Comparison of ENCODE assay signal across 8 cellular contexts in the genomic region with DNA sequence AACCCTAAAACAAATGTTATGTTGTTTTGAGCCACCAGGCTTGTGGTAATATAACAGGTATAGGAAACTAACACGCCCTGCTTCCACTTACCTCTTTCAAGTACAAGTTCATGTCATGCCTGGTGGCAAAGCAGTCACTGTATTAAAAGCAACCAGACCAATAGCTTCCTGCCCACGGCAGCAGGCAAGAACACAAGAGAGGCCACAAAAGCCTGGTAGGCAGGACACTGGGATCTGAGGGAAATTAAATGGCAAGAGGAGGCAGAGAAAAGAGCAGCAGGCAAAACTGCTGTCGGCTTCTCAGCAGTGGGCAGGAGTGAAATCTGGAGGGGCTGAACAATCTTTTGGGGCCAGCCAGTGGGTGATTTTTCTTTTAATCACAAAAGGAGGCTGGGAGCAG. TPM values are rescaled to one million over a fixed set of nuclear protein-coding genes. Genes with fewer than 3 reads are reported as not detected.
DNase-seq lines count a peak whose midpoint lies in the region; ATAC-seq, FAIRE-seq and TF ChIP-seq lines count a peak whose summit lies in the region.

No MANE protein-coding gene starts in this region.

- no peaks in the 10 kb centered on the region for H3K36me3 ChIP-seq in small intestine (ENCODE audit: control insufficient read depth in 2 of 2, insufficient read depth in 2 of 2, low read length in 2 of 2)

- H3K4me3 ChIP-seq in coronary artery (peak overlapping the region; percentile 99), small intestine (ENCODE audit: low read depth in 1 of 2, low read length in 2 of 2) (peak overlapping the region in 1 of 2 donors; percentile 12)

- no peaks in the 10 kb centered on the region for H3K9me3 ChIP-seq in small intestine (ENCODE audit: control insufficient read depth, low read depth)

- no peaks in the 10 kb centered on the region for H3K27me3 ChIP-seq in small intestine (ENCODE audit: control insufficient read depth in 2 of 2, insufficient read depth in 2 of 2, low read length in 2 of 2)

- no peak for ATAC-seq in HG02642 (IDR thresholded peaks at IDR 0.05; ENCODE audit: poor library complexity, unreplicated experiment)

- H3K27ac ChIP-seq in coronary artery (peak overlapping the region; percentile 70 to 94), small intestine (ENCODE audit: low read depth in 1 of 2, low read length in 1 of 2) (peak overlapping the region; percentile 52 to 97)

- WGBS in small intestine, 3 donors = 28 to 41% (median 37%) methylated on average over 3 of the region's 3 CpGs

- FAIRE-seq in GM19239 (lab: Jason Lieb, UNC) (peak; percentile 80), small intestine (lab: Jason Lieb, UNC) (no peak)

- peaks cover 0 to 4% of the 10 kb centered on the region in 2 donors for H3K4me1 ChIP-seq in small intestine (ENCODE audit: control insufficient read depth in 2 of 2, insufficient read depth in 1 of 2, low read depth in 1 of 2, low read length in 1 of 2)

- TF ChIP-seq CTCF in coronary artery (IDR thresholded peaks at IDR 0.05) = no peak

- no peak for DNase-seq in GM19239 (ENCODE audit: insufficient read length, low spot score)
- DNase-seq in T-helper 22 cell (ENCODE audit: low read depth) = peak; percentile 52
- no peak for DNase-seq in coronary artery (ENCODE audit: low spot score)
- peak; percentile 63 for DNase-seq in small intestine
- no peak for DNase-seq in effector CD8-positive, alpha-beta T cell (lab: John Stamatoyannopoulos, UW)
- DNase-seq in KG1 (lab: John Stamatoyannopoulos, UW) = no peak
- DNase-seq in islet precursor cell = no peak

RNA-seq across cellular contexts. Expression of a gene that starts 2.2 kb away (rescaled TPM):
- 10 to 100 TPM; 37.6 to 46.3 (median 38.6) TPM for polyA plus RNA-seq in small intestine

Comparison
In these comparisons a context has a peak if more than half of its experiments do, and no peak if none do; other contexts are left out.
1. DNase-seq: peak in T-helper 22 cell (single experiment) and small intestine (single experiment); none in GM19239 (single experiment), coronary artery (single experiment), effector CD8-positive, alpha-beta T cell (single experiment), KG1 (single experiment) and islet precursor cell (single experiment).